In genomic region chr14:80077262-80077661, GRCh38 we compare ENCODE assay signal across 25 cellular contexts.
A peak's percentile ranks its signal among the peaks of the same experiment; 100 is the strongest.
DNase-seq lines count a peak whose midpoint lies in the region; ATAC-seq, FAIRE-seq and TF ChIP-seq lines count a peak whose summit lies in the region.
"Had no signal": no experiment of that assay in that cellular context is flagged by ENCODE, and none has a peak within 500 bp of the region (broad histone marks: within the 10 kb centered on the region; RNA-seq: fewer than 3 reads in every experiment).

No MANE protein-coding gene starts in this region.

- H3K79me2 ChIP-seq in astrocyte (ENCODE audit: insufficient read depth, low read length), result no peaks in the 10 kb centered on the region

- H3K9ac ChIP-seq in astrocyte (ENCODE audit: low read length) (no peak overlapping the region), colonic mucosa (ENCODE audit: low read depth in 2 of 2, low read length in 2 of 2) (no peak overlapping the region)
- H3K9ac ChIP-seq: KMS-11, SK-N-SH had no signal

- H3K27me3 ChIP-seq in astrocyte (ENCODE audit: insufficient read depth, low read length) (no peaks in the 10 kb centered on the region), colonic mucosa (no peaks in the 10 kb centered on the region)

- H3K4me3 Mint-ChIP-seq in astrocyte (ENCODE audit: unreplicated experiment) (no peak overlapping the region), WTC11 (no peak overlapping the region), osteocyte (ENCODE audit: unreplicated experiment) (no peak overlapping the region)
- H3K4me3 Mint-ChIP-seq: B cell had no signal

- no peak overlapping the region for H2AFZ ChIP-seq in astrocyte (ENCODE audit: low read depth, low read length)

- FAIRE-seq in astrocyte (lab: Jason Lieb, UNC), result no peak
- FAIRE-seq: D721Med, GM12878, HTR-8/SVneo had no signal

- H3K36me3 ChIP-seq in astrocyte (ENCODE audit: insufficient read depth, low read length) (no peaks in the 10 kb centered on the region), colonic mucosa (no peaks in the 10 kb centered on the region)

- CTCF ChIA-PET in WTC11 (lab: Charles Lee), result no interaction called here

- no peak overlapping the region for H3K27ac Mint-ChIP-seq in astrocyte (ENCODE audit: unreplicated experiment)
- no peak overlapping the region for H3K27ac Mint-ChIP-seq in WTC11
- no peak overlapping the region for H3K27ac Mint-ChIP-seq in osteocyte (ENCODE audit: unreplicated experiment)
- H3K27ac Mint-ChIP-seq: B cell had no signal

- H4K20me1 ChIP-seq in astrocyte (ENCODE audit: insufficient read depth, low read length), result no peaks in the 10 kb centered on the region

- H3K4me1 ChIP-seq in astrocyte (ENCODE audit: insufficient read depth, low read length) (no peaks in the 10 kb centered on the region), colonic mucosa (no peaks in the 10 kb centered on the region)

- no peak for TF ChIP-seq CTCF in astrocyte (IDR thresholded peaks at IDR 0.05; ENCODE audit: insufficient read depth, low read depth, low read length)
- TF ChIP-seq CTCF in WTC11 (IDR thresholded peaks at IDR 0.05), result no peak
- TF ChIP-seq CTCF in colonic mucosa (IDR thresholded peaks at IDR 0.05), result no peak
- no peak for TF ChIP-seq CTCF in osteocyte (IDR thresholded peaks at IDR 0.05)

- H3K9me3 ChIP-seq in astrocyte (ENCODE audit: insufficient read depth, low read depth, low read length) (no peaks in the 10 kb centered on the region), colonic mucosa (no peaks in the 10 kb centered on the region)
- H3K9me3 ChIP-seq: SK-N-SH had no signal

- POLR2A ChIA-PET in WTC11 (lab: Charles Lee), result no interaction called here

- no peaks in the 10 kb centered on the region for H3K36me3 Mint-ChIP-seq in astrocyte (ENCODE audit: low read depth, unreplicated experiment)
- peaks cover 8% of the 10 kb centered on the region for H3K36me3 Mint-ChIP-seq in WTC11
- peaks cover 11% of the 10 kb centered on the region for H3K36me3 Mint-ChIP-seq in osteocyte (ENCODE audit: unreplicated experiment)

- H3K4me2 ChIP-seq in astrocyte (ENCODE audit: low read length), result no peak overlapping the region
- H3K4me2 ChIP-seq: KMS-11, SK-N-SH had no signal

- intact Hi-C loops in colonic mucosa (cut with DNase I), result no loop called here

- H3K27me3 Mint-ChIP-seq in astrocyte (ENCODE audit: low read depth, unreplicated experiment), result no peaks in the 10 kb centered on the region
- H3K27me3 Mint-ChIP-seq in WTC11 (ENCODE audit: low read depth), result no peaks in the 10 kb centered on the region
- H3K27me3 Mint-ChIP-seq in osteocyte (ENCODE audit: unreplicated experiment), result no peaks in the 10 kb centered on the region
- H3K27me3 Mint-ChIP-seq: B cell had no signal

- H3K27ac ChIP-seq in astrocyte (ENCODE audit: low read depth, low read length) (no peak overlapping the region), colonic mucosa (no peak overlapping the region)
- H3K27ac ChIP-seq: KMS-11 had no signal

- peaks cover 5% of the 10 kb centered on the region for H3K9me3 Mint-ChIP-seq in astrocyte (ENCODE audit: unreplicated experiment)
- peaks cover 75% of the 10 kb centered on the region for H3K9me3 Mint-ChIP-seq in WTC11
- peaks cover 27% of the 10 kb centered on the region for H3K9me3 Mint-ChIP-seq in osteocyte (ENCODE audit: unreplicated experiment)

- H3K4me1 Mint-ChIP-seq in astrocyte (ENCODE audit: low read depth, unreplicated experiment), result no peaks in the 10 kb centered on the region
- H3K4me1 Mint-ChIP-seq in WTC11, result no peaks in the 10 kb centered on the region
- H3K4me1 Mint-ChIP-seq in osteocyte (ENCODE audit: unreplicated experiment), result no peaks in the 10 kb centered on the region
- H3K4me1 Mint-ChIP-seq: B cell had no signal

- peak; percentile 44 for DNase-seq in GM03348 (ENCODE audit: low spot score)
- peak; percentile 50 for DNase-seq in astrocyte (ENCODE audit: low read depth)
- DNase-seq in fibroblast of peridontal ligament (ENCODE audit: extremely low read depth), result peak; percentile 43
- no peak for DNase-seq in Ammon's horn (ENCODE audit: low spot score)
- no peak for DNase-seq in WTC11 (ENCODE audit: low spot score)
- no peak for DNase-seq in colonic mucosa
- no peak for DNase-seq in osteocyte (ENCODE audit: extremely low spot score, unreplicated experiment)
- DNase-seq: ACHN, DMS53, GOT3, HCEC 1CT, NCI-H1092 treated with DMSO at 0.1 percent for 48 hours, NCI-H146, NCI-H2029, NCI-H345, NCI-H524 treated with DMSO at 0.1 percent for 48 hours, NCI-H82, SIG-M5, SK-N-SH had no signal

- no peak for ATAC-seq in WTC11
- ATAC-seq: GM12878, Panc1 had no signal

- H3K4me3 ChIP-seq in astrocyte (ENCODE audit: insufficient read depth, low read depth, low read length) (no peak overlapping the region), colonic mucosa (no peak overlapping the region)
- H3K4me3 ChIP-seq: GM12878 had no signal

TF ChIP-seq in WTC11, 78 proteins besides CTCF, POLR2A, EP300 and RAD21:
- TF ChIP-seq ZNF138 (CRISPR knock-in tag; conservative IDR thresholded peaks at IDR 0.05) (no peak), SOX15 (CRISPR knock-in tag; IDR thresholded peaks at IDR 0.05) (no peak)
- TF ChIP-seq, protein P1, sequence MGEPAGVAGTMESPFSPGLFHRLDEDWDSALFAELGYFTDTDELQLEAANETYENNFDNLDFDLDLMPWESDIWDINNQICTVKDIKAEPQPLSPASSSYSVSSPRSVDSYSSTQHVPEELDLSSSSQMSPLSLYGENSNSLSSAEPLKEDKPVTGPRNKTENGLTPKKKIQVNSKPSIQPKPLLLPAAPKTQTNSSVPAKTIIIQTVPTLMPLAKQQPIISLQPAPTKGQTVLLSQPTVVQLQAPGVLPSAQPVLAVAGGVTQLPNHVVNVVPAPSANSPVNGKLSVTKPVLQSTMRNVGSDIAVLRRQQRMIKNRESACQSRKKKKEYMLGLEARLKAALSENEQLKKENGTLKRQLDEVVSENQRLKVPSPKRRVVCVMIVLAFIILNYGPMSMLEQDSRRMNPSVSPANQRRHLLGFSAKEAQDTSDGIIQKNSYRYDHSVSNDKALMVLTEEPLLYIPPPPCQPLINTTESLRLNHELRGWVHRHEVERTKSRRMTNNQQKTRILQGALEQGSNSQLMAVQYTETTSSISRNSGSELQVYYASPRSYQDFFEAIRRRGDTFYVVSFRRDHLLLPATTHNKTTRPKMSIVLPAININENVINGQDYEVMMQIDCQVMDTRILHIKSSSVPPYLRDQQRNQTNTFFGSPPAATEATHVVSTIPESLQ (CRISPR knock-in tag; IDR thresholded peaks at IDR 0.05), result no peak

Comparison
In these comparisons a context has a peak if more than half of its experiments do, and no peak if none do; other contexts are left out.
1. DNase-seq: peak in GM03348 (single experiment), astrocyte (single experiment) and fibroblast of peridontal ligament (single experiment); none in Ammon's horn (single experiment), WTC11 (single experiment), colonic mucosa (single experiment) and osteocyte (single experiment).